In the genomic region with DNA sequence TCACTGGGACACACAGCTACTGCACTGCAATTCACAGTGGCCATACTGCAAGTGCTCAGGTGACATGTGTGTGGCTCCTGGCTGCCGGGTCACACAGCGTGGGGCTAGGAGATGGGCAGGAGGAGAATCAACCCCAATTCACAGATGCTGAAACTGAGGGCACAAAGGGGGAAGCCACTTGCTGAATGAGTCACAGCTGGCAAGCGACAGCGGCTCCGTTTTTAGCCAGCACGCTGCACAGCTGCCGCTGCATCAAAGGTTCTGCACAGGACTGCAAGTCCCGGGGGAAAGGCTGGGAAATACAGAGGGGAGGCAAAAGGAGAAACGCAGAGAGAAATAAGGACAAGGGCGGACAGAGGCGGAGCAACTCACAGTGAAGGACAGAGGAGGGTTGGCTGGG, we compare ENCODE assay signal across 16 cellular contexts. TPM values are rescaled to one million over a fixed set of nuclear protein-coding genes. Genes with fewer than 3 reads are reported as not detected.
DNase-seq lines count a peak whose midpoint lies in the region; ATAC-seq, FAIRE-seq and TF ChIP-seq lines count a peak whose summit lies in the region.
"Had no signal": no experiment of that assay in that cellular context is flagged by ENCODE, and none has a peak within 500 bp of the region (broad histone marks: within the 10 kb centered on the region; RNA-seq: fewer than 3 reads in every experiment).

No MANE protein-coding gene starts in this region.

- no peaks in the 10 kb centered on the region for H3K9me2 ChIP-seq in GM23338 (ENCODE audit: insufficient read depth)

- H2AFZ ChIP-seq in GM23338, result no peak overlapping the region
- no peak overlapping the region for H2AFZ ChIP-seq in GM12878 (ENCODE audit: control insufficient read depth, low read depth, low read length)

- H3K4me1 ChIP-seq in GM23338 (ENCODE audit: insufficient read depth) (peaks cover 4% of the 10 kb centered on the region; the same call in 1 of the 2 replicates), GM12878 (ENCODE audit: control insufficient read depth, insufficient read depth, low read length) (peaks cover 48% of the 10 kb centered on the region)
- H3K4me1 ChIP-seq: transverse colon had no signal

- no peaks in the 10 kb centered on the region for H3K9me3 Mint-ChIP-seq in activated naive CD8-positive, alpha-beta T cell treated with anti-CD3 and anti-CD28 coated beads, Interleukin-2, amount 50 U/mL, for 24 hours
- no peaks in the 10 kb centered on the region for H3K9me3 Mint-ChIP-seq in activated naive CD8-positive, alpha-beta T cell treated with anti-CD3 and anti-CD28 coated beads for 36 hours
- H3K9me3 Mint-ChIP-seq in GM23338, result no peaks in the 10 kb centered on the region
- no peaks in the 10 kb centered on the region for H3K9me3 Mint-ChIP-seq in stimulated activated naive B cell treated with anti-CD40 and anti-IgM and Interleukin-4, amounts not matched to agents 10 μg/mL and 1 μg/mL and 100 μg/mL, for 72 hours
- no peaks in the 10 kb centered on the region for H3K9me3 Mint-ChIP-seq in activated T-helper 2 cell treated with anti-CD3 and anti-CD28 coated beads, Interferon-gamma antibody, Interleukin-2, Interleukin-4, amounts not matched to agents 10 μg/mL and 5 μg/mL and 100 μg/mL, durations not matched to agents 14 hours and 24 hours and 36 hours
- H3K9me3 Mint-ChIP-seq: activated T-helper 17 cell treated with anti-CD3 and anti-CD28 coated beads, Interleukin-2, amount 50 U/mL, for 72 hours; nephron; T-helper 1 cell treated with Interleukin-12 subunit alpha and Interleukin-12 subunit beta and Interleukin-4 antibody, amounts not matched to agents 30 μg/mL and 1 μg/mL, for 36 hours had no signal

- CTCF ChIA-PET in GM12878 (lab: Yijun Ruan, JAX), result interaction anchor here (0.8 to 1.3 kb wide), 5 partner anchors 24 to 146 kb away, joined by 3 to 4 read pairs (median 3); no protein-coding TSS in a partner anchor

- H3K27ac ChIP-seq in GM23338 (ENCODE audit: low read depth) (no peak overlapping the region; the same call in 1 of the 2 replicates), GM12878 (ENCODE audit: control insufficient read depth, insufficient read depth) (peak overlapping the region; percentile 81)
- H3K27ac ChIP-seq: transverse colon had no signal

- DNase-seq in activated naive CD8-positive, alpha-beta T cell treated with anti-CD3 and anti-CD28 coated beads, Interleukin-2, amount 50 U/mL, for 24 hours, result no peak
- no peak for DNase-seq in activated naive CD8-positive, alpha-beta T cell treated with anti-CD3 and anti-CD28 coated beads for 36 hours
- no peak for DNase-seq in GM23338 (ENCODE audit: low spot score)
- DNase-seq in GM12878 (ENCODE audit: low read depth, low spot score), result peak; percentile 69
- DNase-seq in stimulated activated naive B cell treated with anti-CD40 and anti-IgM and Interleukin-4, amounts not matched to agents 10 μg/mL and 1 μg/mL and 100 μg/mL, for 72 hours, result peak; percentile 54
- no peak for DNase-seq in A172 (ENCODE audit: low spot score)
- DNase-seq in activated T-helper 2 cell treated with anti-CD3 and anti-CD28 coated beads, Interferon-gamma antibody, Interleukin-2, Interleukin-4, amounts not matched to agents 10 μg/mL and 5 μg/mL and 100 μg/mL, durations not matched to agents 14 hours and 24 hours and 36 hours (ENCODE audit: low spot score), result no peak
- DNase-seq: activated CD4-positive, alpha-beta T cell treated with anti-CD3 and anti-CD28 coated beads, Interleukin-2, amount 50 U/mL, for 1 hour; NCI-H446 treated with DMSO at 0.1 percent for 48 hours; transverse colon had no signal

- peak; percentile 15 for ATAC-seq in activated naive CD8-positive, alpha-beta T cell treated with anti-CD3 and anti-CD28 coated beads, Interleukin-2, amount 50 U/mL, for 24 hours
- ATAC-seq in GM23338 (no peak), GM12878 (peak; percentile 84), HG02623 (IDR thresholded peaks at IDR 0.05; ENCODE audit: unreplicated experiment) (no peak)
- peak; percentile 72 to 77 for ATAC-seq in stimulated activated naive B cell treated with anti-CD40 and anti-IgM and Interleukin-4, amounts not matched to agents 10 μg/mL and 1 μg/mL and 100 μg/mL, for 72 hours (replicated peaks)
- ATAC-seq: activated T-helper 17 cell treated with anti-CD3 and anti-CD28 coated beads, Interleukin-2, amount 50 U/mL, for 72 hours had no signal

- no peaks in the 10 kb centered on the region for H3K27me3 ChIP-seq in GM23338 (ENCODE audit: insufficient read depth)
- H3K27me3 ChIP-seq in GM12878 (replicated peaks in 1 of 2; ENCODE audit: control insufficient read depth in 2 of 2, insufficient read depth in 2 of 2, low read length in 1 of 2), result no peaks in the 10 kb centered on the region
- H3K27me3 ChIP-seq: transverse colon had no signal

- POLR2A ChIA-PET in GM12878 (lab: Charles Lee), result interaction anchor here (0.8 to 2.1 kb wide), 5 partner anchors 11 to 105 kb away, joined by 3 to 8 read pairs (median 5); no protein-coding TSS in a partner anchor

- FAIRE-seq in GM12878 (lab: Jason Lieb, UNC), result no peak
- FAIRE-seq: endometrium had no signal

- intact Hi-C loops in GM12878 (cut with micrococcal nuclease; ENCODE audit: unreplicated experiment), result no loop called here
- intact Hi-C loops in activated T-helper 2 cell treated with anti-CD3 and anti-CD28 coated beads, Interferon-gamma antibody, Interleukin-2, Interleukin-4, amounts not matched to agents 10 μg/mL and 5 μg/mL and 100 μg/mL, durations not matched to agents 14 hours and 24 hours and 36 hours (cut with micrococcal nuclease), result no loop called here

- H3K4me3 ChIP-seq in GM23338 (no peak overlapping the region), GM12878 (peak overlapping the region; percentile 45; the same call in 1 of the 2 replicates)
- H3K4me3 ChIP-seq: smooth muscle cell, transverse colon had no signal

- no peak overlapping the region; the same call in 1 of the 2 replicates for H3K9ac ChIP-seq in GM12878 (ENCODE audit: control insufficient read depth, insufficient read depth, low read length)

- H3K4me2 ChIP-seq in GM23338 (no peak overlapping the region), GM12878 (ENCODE audit: control insufficient read depth, insufficient read depth) (peak overlapping the region; percentile 79)
- H3K4me2 ChIP-seq: smooth muscle cell had no signal

- H4K20me1 ChIP-seq in GM23338 (replicated peaks; ENCODE audit: insufficient read depth) (peaks cover 27% of the 10 kb centered on the region), GM12878 (ENCODE audit: control insufficient read depth, insufficient read depth) (no peaks in the 10 kb centered on the region)

- in situ Hi-C loops in GM12878 (cut with MboI), result no loop called here

- no TSS peak for BruUV-seq in GM12878 (replicated peaks; lab: Mats Ljungman, UMichigan)

- H3F3A ChIP-seq in GM23338 (replicated peaks; ENCODE audit: low read depth), result peaks cover 10% of the 10 kb centered on the region; the same call in 1 of the 2 replicates

- H3K36me3 ChIP-seq in GM23338 (ENCODE audit: insufficient read depth) (peaks cover 11% of the 10 kb centered on the region), GM12878 (ENCODE audit: control insufficient read depth in 2 of 2, insufficient read depth in 2 of 2, low read length in 1 of 2) (peaks cover 23 to 24% of the 10 kb centered on the region in 2 experiments)
- H3K36me3 ChIP-seq: transverse colon had no signal

- no peak for TF ChIP-seq RAD21 in GM12878 (IDR thresholded peaks at IDR 0.05; ENCODE audit: insufficient read depth, low read depth, low read length)

- no peak overlapping the region for H3K4me3 Mint-ChIP-seq in activated naive CD8-positive, alpha-beta T cell treated with anti-CD3 and anti-CD28 coated beads, Interleukin-2, amount 50 U/mL, for 24 hours
- no peak overlapping the region for H3K4me3 Mint-ChIP-seq in activated naive CD8-positive, alpha-beta T cell treated with anti-CD3 and anti-CD28 coated beads for 36 hours
- no peak overlapping the region for H3K4me3 Mint-ChIP-seq in GM23338
- peak overlapping the region; percentile 43 to 79 for H3K4me3 Mint-ChIP-seq in stimulated activated naive B cell treated with anti-CD40 and anti-IgM and Interleukin-4, amounts not matched to agents 10 μg/mL and 1 μg/mL and 100 μg/mL, for 72 hours
- H3K4me3 Mint-ChIP-seq in activated T-helper 2 cell treated with anti-CD3 and anti-CD28 coated beads, Interferon-gamma antibody, Interleukin-2, Interleukin-4, amounts not matched to agents 10 μg/mL and 5 μg/mL and 100 μg/mL, durations not matched to agents 14 hours and 24 hours and 36 hours (ENCODE audit: low read depth), result no peak overlapping the region
- H3K4me3 Mint-ChIP-seq: activated T-helper 17 cell treated with anti-CD3 and anti-CD28 coated beads, Interleukin-2, amount 50 U/mL, for 72 hours; nephron; T-helper 1 cell treated with Interleukin-12 subunit alpha and Interleukin-12 subunit beta and Interleukin-4 antibody, amounts not matched to agents 30 μg/mL and 1 μg/mL, for 36 hours had no signal

- peak in 1 of 2 experiments; percentile 55; a peak in 1 of 4 replicates for TF ChIP-seq EP300 in GM12878 (IDR thresholded peaks at IDR 0.05; ENCODE audit: borderline replicate concordance in 1 of 2, control insufficient read depth in 1 of 2, low read depth in 2 of 2, low read length in 2 of 2)

- 2% methylated on average over 11 of the region's 11 CpGs for WGBS in GM12878 (ENCODE audit: insufficient coverage, insufficient replicate concordance, low lambda C conversion rate, missing lambda C conversion rate)

- H3K4me1 Mint-ChIP-seq in activated naive CD8-positive, alpha-beta T cell treated with anti-CD3 and anti-CD28 coated beads, Interleukin-2, amount 50 U/mL, for 24 hours, result peaks cover 6% of the 10 kb centered on the region
- H3K4me1 Mint-ChIP-seq in activated naive CD8-positive, alpha-beta T cell treated with anti-CD3 and anti-CD28 coated beads for 36 hours, result peaks cover 1% of the 10 kb centered on the region
- peaks cover 10% of the 10 kb centered on the region for H3K4me1 Mint-ChIP-seq in GM23338
- H3K4me1 Mint-ChIP-seq in stimulated activated naive B cell treated with anti-CD40 and anti-IgM and Interleukin-4, amounts not matched to agents 10 μg/mL and 1 μg/mL and 100 μg/mL, for 72 hours, result peaks cover 40 to 59% of the 10 kb centered on the region in 2 donors
- peaks cover 2% of the 10 kb centered on the region for H3K4me1 Mint-ChIP-seq in activated T-helper 2 cell treated with anti-CD3 and anti-CD28 coated beads, Interferon-gamma antibody, Interleukin-2, Interleukin-4, amounts not matched to agents 10 μg/mL and 5 μg/mL and 100 μg/mL, durations not matched to agents 14 hours and 24 hours and 36 hours (ENCODE audit: low read depth)

- no peaks in the 10 kb centered on the region for H3K9me3 ChIP-seq in GM12878 (replicated peaks; ENCODE audit: control insufficient read depth, insufficient read depth, low read length)
- H3K9me3 ChIP-seq: transverse colon had no signal

- TF ChIP-seq CTCF in GM23338 (conservative IDR thresholded peaks at IDR 0.05; ENCODE audit: low read depth in 2 of 2) (no peak), GM12878 (IDR thresholded peaks at IDR 0.05 in 2 of 3, conservative IDR thresholded peaks at IDR 0.05 in 1 of 3; ENCODE audit: control insufficient read depth in 2 of 3, extremely low read depth in 1 of 3, insufficient read depth in 1 of 3, low read depth in 3 of 3, low read length in 3 of 3) (no peak)

- H3K79me2 ChIP-seq in GM23338 (replicated peaks; ENCODE audit: insufficient read depth) (peaks cover 67% of the 10 kb centered on the region), GM12878 (ENCODE audit: control insufficient read depth, insufficient read depth, low read length) (peaks cover 50% of the 10 kb centered on the region)

- H3K27me3 Mint-ChIP-seq in activated naive CD8-positive, alpha-beta T cell treated with anti-CD3 and anti-CD28 coated beads, Interleukin-2, amount 50 U/mL, for 24 hours, result no peaks in the 10 kb centered on the region
- H3K27me3 Mint-ChIP-seq in activated naive CD8-positive, alpha-beta T cell treated with anti-CD3 and anti-CD28 coated beads for 36 hours, result no peaks in the 10 kb centered on the region
- peaks cover 15% of the 10 kb centered on the region for H3K27me3 Mint-ChIP-seq in GM23338 (ENCODE audit: insufficient read depth, low read depth, poor library complexity)
- no peaks in the 10 kb centered on the region for H3K27me3 Mint-ChIP-seq in stimulated activated naive B cell treated with anti-CD40 and anti-IgM and Interleukin-4, amounts not matched to agents 10 μg/mL and 1 μg/mL and 100 μg/mL, for 72 hours
- H3K27me3 Mint-ChIP-seq in activated T-helper 2 cell treated with anti-CD3 and anti-CD28 coated beads, Interferon-gamma antibody, Interleukin-2, Interleukin-4, amounts not matched to agents 10 μg/mL and 5 μg/mL and 100 μg/mL, durations not matched to agents 14 hours and 24 hours and 36 hours (ENCODE audit: low read depth), result no peaks in the 10 kb centered on the region
- H3K27me3 Mint-ChIP-seq: activated T-helper 17 cell treated with anti-CD3 and anti-CD28 coated beads, Interleukin-2, amount 50 U/mL, for 72 hours had no signal

- no peak overlapping the region for H3K27ac Mint-ChIP-seq in activated naive CD8-positive, alpha-beta T cell treated with anti-CD3 and anti-CD28 coated beads, Interleukin-2, amount 50 U/mL, for 24 hours
- no peak overlapping the region for H3K27ac Mint-ChIP-seq in activated naive CD8-positive, alpha-beta T cell treated with anti-CD3 and anti-CD28 coated beads for 36 hours
- H3K27ac Mint-ChIP-seq in GM23338, result peak overlapping the region; percentile 50; the same call in 1 of the 2 replicates
- H3K27ac Mint-ChIP-seq in stimulated activated naive B cell treated with anti-CD40 and anti-IgM and Interleukin-4, amounts not matched to agents 10 μg/mL and 1 μg/mL and 100 μg/mL, for 72 hours, result peak overlapping the region; percentile 90
- no peak overlapping the region for H3K27ac Mint-ChIP-seq in activated T-helper 2 cell treated with anti-CD3 and anti-CD28 coated beads, Interferon-gamma antibody, Interleukin-2, Interleukin-4, amounts not matched to agents 10 μg/mL and 5 μg/mL and 100 μg/mL, durations not matched to agents 14 hours and 24 hours and 36 hours
- H3K27ac Mint-ChIP-seq: activated T-helper 17 cell treated with anti-CD3 and anti-CD28 coated beads, Interleukin-2, amount 50 U/mL, for 72 hours; T-helper 1 cell treated with Interleukin-12 subunit alpha and Interleukin-12 subunit beta and Interleukin-4 antibody, amounts not matched to agents 30 μg/mL and 1 μg/mL, for 36 hours had no signal

- RAD21 ChIA-PET in GM12878 (lab: Charles Lee; ENCODE audit: unreplicated experiment), result interaction anchor here (1.1 to 1.6 kb wide), 4 partner anchors 9 to 18 kb away, joined by 3 to 5 read pairs (median 4); no protein-coding TSS in a partner anchor

- TF ChIP-seq POLR2A in GM12878 (IDR thresholded peaks at IDR 0.05; ENCODE audit: low read depth, low read length), result no peak

- peaks cover 3% of the 10 kb centered on the region for H3K36me3 Mint-ChIP-seq in activated naive CD8-positive, alpha-beta T cell treated with anti-CD3 and anti-CD28 coated beads, Interleukin-2, amount 50 U/mL, for 24 hours (ENCODE audit: low read depth)
- H3K36me3 Mint-ChIP-seq in activated naive CD8-positive, alpha-beta T cell treated with anti-CD3 and anti-CD28 coated beads for 36 hours, result peaks cover 2% of the 10 kb centered on the region
- peaks cover 58% of the 10 kb centered on the region for H3K36me3 Mint-ChIP-seq in GM23338 (ENCODE audit: low read depth)
- peaks cover 45 to 54% of the 10 kb centered on the region in 2 donors for H3K36me3 Mint-ChIP-seq in stimulated activated naive B cell treated with anti-CD40 and anti-IgM and Interleukin-4, amounts not matched to agents 10 μg/mL and 1 μg/mL and 100 μg/mL, for 72 hours
- peaks cover 4% of the 10 kb centered on the region for H3K36me3 Mint-ChIP-seq in activated T-helper 2 cell treated with anti-CD3 and anti-CD28 coated beads, Interferon-gamma antibody, Interleukin-2, Interleukin-4, amounts not matched to agents 10 μg/mL and 5 μg/mL and 100 μg/mL, durations not matched to agents 14 hours and 24 hours and 36 hours (ENCODE audit: low read depth)

- SMC1A ChIA-PET in GM12878 (lab: Charles Lee; ENCODE audit: uncharacterized antibody, unreplicated experiment), result interaction anchor here (0.8 to 2.3 kb wide), 7 partner anchors 12 to 102 kb away, joined by 3 to 9 read pairs (median 3); a partner anchor contains a TSS

RNA-seq across cellular contexts. Expression of a gene that starts 57.9 kb away (rescaled TPM):
- 10 to 100 TPM; 55.3 to 57.3 TPM for total RNA-seq in activated naive CD8-positive, alpha-beta T cell treated with anti-CD3 and anti-CD28 coated beads for 36 hours
- total RNA-seq in GM23338 (2014; rRNA removed; shearing (Covaris generic)), result 137 and 161 TPM in 2 replicates
- polyA plus RNA-seq in GM23338 (2016; fragmentation: Nextera tagmentation; extraction: Ambion mirVana), result 59.4 and 64.4 TPM in 2 replicates
- 634 and 686 TPM in 2 replicates for total RNA-seq in GM12878 (2013; cell fraction: nucleolus; rRNA removed)
- 57.9 and 62.9 TPM in 2 replicates for total RNA-seq in GM12878 (2014; rRNA removed)
- 33.0 and 34.1 TPM in 2 replicates for total RNA-seq in GM12878 (2014; rRNA removed; fragmentation: Illumina TruSeq; extraction: Trizol)
- 76.3 and 87.6 TPM in 2 replicates for total RNA-seq in GM12878 (2021)
- polyA plus RNA-seq in GM12878 (2011; ENCODE audit: low read depth), result 76.8 TPM
- 67.9 and 124 TPM in 2 replicates for polyA plus RNA-seq in GM12878 (2011; rRNA removed)
- 103 and 121 TPM in 2 replicates for polyA plus RNA-seq in GM12878 (2011; cell fraction: cytosol; rRNA removed)
- polyA plus RNA-seq in GM12878 (2011; cell fraction: nucleus; rRNA removed), result 380 and 393 TPM in 2 replicates
- 81.7 and 83.4 TPM in 2 replicates for polyA plus RNA-seq in GM12878 (2012)
- 31.7 and 46.7 TPM in 2 replicates for polyA plus RNA-seq in GM12878 (2014; fragmentation: Illumina TruSeq; extraction: Trizol)
- polyA plus RNA-seq in GM12878 (2014; fragmentation: Nextera tagmentation; extraction: Ambion mirVana), result 10 to 100 TPM; 13.6 to 14.7 TPM
- 72.8 and 77.4 TPM in 2 replicates for polyA plus RNA-seq in GM12878 (2014; rRNA removed)
- 10 to 100 TPM; 31.8 to 34.0 TPM for polyA plus RNA-seq in GM12878 (2016; fragmentation: Nextera tagmentation; extraction: Ambion mirVana)
- polyA minus RNA-seq in GM12878 (2011; rRNA and poly(A)+ RNA removed), result 395 and 503 TPM in 2 replicates
- 82.7 and 85.4 TPM in 2 replicates for polyA minus RNA-seq in GM12878 (2011; cell fraction: cytosol; rRNA and poly(A)+ RNA removed)
- polyA minus RNA-seq in GM12878 (2011; cell fraction: nucleus; rRNA and poly(A)+ RNA removed), result 171 and 227 TPM in 2 replicates
- 27.7 and 37.2 TPM in 2 replicates for total RNA-seq in A172 (2014; rRNA removed; shearing (Covaris generic))
- 56.2 and 59.3 TPM in 2 replicates for total RNA-seq in activated T-helper 2 cell treated with anti-CD3 and anti-CD28 coated beads, Interferon-gamma antibody, Interleukin-2, Interleukin-4, amounts not matched to agents 10 μg/mL and 5 μg/mL and 100 μg/mL, durations not matched to agents 14 hours and 24 hours and 36 hours

Comparison
In these comparisons a context has a peak if more than half of its experiments do, and no peak if none do; other contexts are left out.
1. ATAC-seq: peak in activated naive CD8-positive, alpha-beta T cell treated with anti-CD3 and anti-CD28 coated beads, Interleukin-2, amount 50 U/mL, for 24 hours (single experiment), GM12878 (single experiment) and stimulated activated naive B cell treated with anti-CD40 and anti-IgM and Interleukin-4, amounts not matched to agents 10 μg/mL and 1 μg/mL and 100 μg/mL, for 72 hours (2 of 2); none in GM23338 (single experiment) and HG02623 (single experiment).
2. DNase-seq: peak in GM12878 (single experiment) and stimulated activated naive B cell treated with anti-CD40 and anti-IgM and Interleukin-4, amounts not matched to agents 10 μg/mL and 1 μg/mL and 100 μg/mL, for 72 hours (single experiment); none in activated naive CD8-positive, alpha-beta T cell treated with anti-CD3 and anti-CD28 coated beads, Interleukin-2, amount 50 U/mL, for 24 hours (single experiment), activated naive CD8-positive, alpha-beta T cell treated with anti-CD3 and anti-CD28 coated beads for 36 hours (single experiment), GM23338 (single experiment), A172 (single experiment) and activated T-helper 2 cell treated with anti-CD3 and anti-CD28 coated beads, Interferon-gamma antibody, Interleukin-2, Interleukin-4, amounts not matched to agents 10 μg/mL and 5 μg/mL and 100 μg/mL, durations not matched to agents 14 hours and 24 hours and 36 hours (single experiment).
3. H3K27ac Mint-ChIP-seq: peak in GM23338 (single experiment) and stimulated activated naive B cell treated with anti-CD40 and anti-IgM and Interleukin-4, amounts not matched to agents 10 μg/mL and 1 μg/mL and 100 μg/mL, for 72 hours (single experiment); none in activated naive CD8-positive, alpha-beta T cell treated with anti-CD3 and anti-CD28 coated beads, Interleukin-2, amount 50 U/mL, for 24 hours (single experiment), activated naive CD8-positive, alpha-beta T cell treated with anti-CD3 and anti-CD28 coated beads for 36 hours (single experiment) and activated T-helper 2 cell treated with anti-CD3 and anti-CD28 coated beads, Interferon-gamma antibody, Interleukin-2, Interleukin-4, amounts not matched to agents 10 μg/mL and 5 μg/mL and 100 μg/mL, durations not matched to agents 14 hours and 24 hours and 36 hours (single experiment).
4. H3K4me3 Mint-ChIP-seq: peak in stimulated activated naive B cell treated with anti-CD40 and anti-IgM and Interleukin-4, amounts not matched to agents 10 μg/mL and 1 μg/mL and 100 μg/mL, for 72 hours (2 of 2); none in activated naive CD8-positive, alpha-beta T cell treated with anti-CD3 and anti-CD28 coated beads, Interleukin-2, amount 50 U/mL, for 24 hours (single experiment), activated naive CD8-positive, alpha-beta T cell treated with anti-CD3 and anti-CD28 coated beads for 36 hours (single experiment), GM23338 (single experiment) and activated T-helper 2 cell treated with anti-CD3 and anti-CD28 coated beads, Interferon-gamma antibody, Interleukin-2, Interleukin-4, amounts not matched to agents 10 μg/mL and 5 μg/mL and 100 μg/mL, durations not matched to agents 14 hours and 24 hours and 36 hours (single experiment).